Comparison of ENCODE assay signal across 11 cellular contexts in genomic region chr3:98855811-98856400, GRCh38. TPM values are rescaled to one million over a fixed set of nuclear protein-coding genes. Genes with fewer than 3 reads are reported as not detected.
DNase-seq lines count a peak whose midpoint lies in the region; ATAC-seq lines count a peak whose summit lies in the region.
"Had no signal": no experiment of that assay in that cellular context is flagged by ENCODE, and none has a peak within 500 bp of the region (broad histone marks: within the 10 kb centered on the region; RNA-seq: fewer than 3 reads in every experiment).

No MANE protein-coding gene starts in this region.

- ATAC-seq in sciatic nerve (peak; percentile 58), GM19467 (IDR thresholded peaks at IDR 0.05; ENCODE audit: unreplicated experiment) (no peak)

- in situ Hi-C loops in SK-MEL-5 (cut with HindIII; ENCODE audit: low pct_unique_long_range_greater_than_20kb, low sequenced_read_pairs), result no loop called here

- intact Hi-C loops in sciatic nerve (cut with DNase I), result no loop called here

- DNase-seq in GM04504 (ENCODE audit: low read depth) (peak; percentile 79), SK-MEL-5 (ENCODE audit: low read depth, low spot score) (peak; percentile 31), fibroblast of peridontal ligament (ENCODE audit: extremely low read depth) (peak; percentile 95), sciatic nerve (ENCODE audit: low spot score) (no peak), mesenteric fat pad (ENCODE audit: low spot score) (no peak), NCI-H187 (lab: John Stamatoyannopoulos, UW) (no peak), cerebellum (ENCODE audit: low spot score) (no peak)
- DNase-seq: islet precursor cell, NCI-H1436, OCI-M1 had no signal

RNA-seq across cellular contexts. Expression of gene DCBLD2, which starts 45.6 kb away (rescaled TPM):
- total RNA-seq in SK-MEL-5 (2014; rRNA removed; shearing (Covaris generic)), result 91.7 and 94.0 TPM in 2 replicates
- polyA plus RNA-seq in SK-MEL-5 (2015; cell fraction: cytosol; rRNA removed), result 107 and 163 TPM in 2 replicates
- polyA plus RNA-seq in SK-MEL-5 (2015; cell fraction: nucleus; rRNA removed), result 81.7 and 91.8 TPM in 2 replicates
- total RNA-seq in sciatic nerve (41.8 TPM), mesenteric fat pad (28.4 TPM), cerebellum (55.3 TPM)

Comparison
In these comparisons a context has a peak if more than half of its experiments do, and no peak if none do; other contexts are left out.
1. DNase-seq: peak in GM04504 (single experiment), SK-MEL-5 (single experiment) and fibroblast of peridontal ligament (single experiment); none in sciatic nerve (single experiment), mesenteric fat pad (single experiment), NCI-H187 (0 of 2) and cerebellum (single experiment).